Comparison of ENCODE assay signal across 9 cellular contexts in genomic region chr10:113087082-113088029, GRCh38.
DNase-seq lines count a peak whose midpoint lies in the region; ATAC-seq, FAIRE-seq and TF ChIP-seq lines count a peak whose summit lies in the region.
"Had no signal": no experiment of that assay in that cellular context is flagged by ENCODE, and none has a peak within 500 bp of the region (broad histone marks: within the 10 kb centered on the region; RNA-seq: fewer than 3 reads in every experiment).

No MANE protein-coding gene starts in this region.

- H3K4me1 Mint-ChIP-seq in activated naive CD8-positive, alpha-beta T cell treated with anti-CD3 and anti-CD28 coated beads, Interleukin-2, amount 50 U/mL, for 24 hours: peaks cover 6% of the 10 kb centered on the region
- no peaks in the 10 kb centered on the region for H3K4me1 Mint-ChIP-seq in activated naive CD8-positive, alpha-beta T cell treated with anti-CD3 and anti-CD28 coated beads for 36 hours
- peaks cover 29% of the 10 kb centered on the region for H3K4me1 Mint-ChIP-seq in MCF 10A (ENCODE audit: insufficient read depth, unreplicated experiment)

- H3K9me3 ChIP-seq in left lung: no peaks in the 10 kb centered on the region

- H3K27ac Mint-ChIP-seq in activated naive CD8-positive, alpha-beta T cell treated with anti-CD3 and anti-CD28 coated beads, Interleukin-2, amount 50 U/mL, for 24 hours: no peak overlapping the region
- no peak overlapping the region for H3K27ac Mint-ChIP-seq in activated naive CD8-positive, alpha-beta T cell treated with anti-CD3 and anti-CD28 coated beads for 36 hours
- H3K27ac Mint-ChIP-seq in MCF 10A (ENCODE audit: low read depth, unreplicated experiment): peak overlapping the region; percentile 91

- no peak overlapping the region for H3K4me3 ChIP-seq in left lung
- H3K4me3 ChIP-seq: BLaER1 had no signal

- no peaks in the 10 kb centered on the region for H3K36me3 Mint-ChIP-seq in activated naive CD8-positive, alpha-beta T cell treated with anti-CD3 and anti-CD28 coated beads, Interleukin-2, amount 50 U/mL, for 24 hours (ENCODE audit: low read depth)
- H3K36me3 Mint-ChIP-seq in activated naive CD8-positive, alpha-beta T cell treated with anti-CD3 and anti-CD28 coated beads for 36 hours: peaks cover 7% of the 10 kb centered on the region
- peaks cover 30% of the 10 kb centered on the region for H3K36me3 Mint-ChIP-seq in MCF 10A (ENCODE audit: insufficient read depth, unreplicated experiment)

- DNase-seq in activated naive CD8-positive, alpha-beta T cell treated with anti-CD3 and anti-CD28 coated beads, Interleukin-2, amount 50 U/mL, for 24 hours: no peak
- DNase-seq in activated naive CD8-positive, alpha-beta T cell treated with anti-CD3 and anti-CD28 coated beads for 36 hours: no peak
- peak; percentile 98 for DNase-seq in MCF 10A (ENCODE audit: unreplicated experiment)
- peak in 1 of 2 donors; percentile 79 for DNase-seq in left lung
- DNase-seq in D721Med (ENCODE audit: insufficient read length, low spot score): no peak
- no peak for DNase-seq in NCI-H1436 treated with DMSO at 0.1 percent for 48 hours (lab: John Stamatoyannopoulos, UW)
- DNase-seq in putamen (ENCODE audit: low spot score): no peak

- BruUV-seq in MCF 10A (replicated peaks; lab: Mats Ljungman, UMichigan): TSS peak; percentile 27

- no peaks in the 10 kb centered on the region for H3K27me3 ChIP-seq in left lung
- H3K27me3 ChIP-seq: BLaER1 had no signal

- peaks cover 16 to 36% of the 10 kb centered on the region in 2 donors for H3K4me1 ChIP-seq in left lung

- no peak overlapping the region for H3K4me3 Mint-ChIP-seq in activated naive CD8-positive, alpha-beta T cell treated with anti-CD3 and anti-CD28 coated beads, Interleukin-2, amount 50 U/mL, for 24 hours
- no peak overlapping the region for H3K4me3 Mint-ChIP-seq in activated naive CD8-positive, alpha-beta T cell treated with anti-CD3 and anti-CD28 coated beads for 36 hours
- H3K4me3 Mint-ChIP-seq in MCF 10A (ENCODE audit: unreplicated experiment): peak overlapping the region; percentile 35

- intact Hi-C loops in MCF 10A (cut with micrococcal nuclease) (loop anchor here (2.0 kb wide), 1 partner anchor 41 kb away; no protein-coding TSS in a partner anchor), left lung (cut with DNase I) (no loop called here)

- no peaks in the 10 kb centered on the region for H3K27me3 Mint-ChIP-seq in activated naive CD8-positive, alpha-beta T cell treated with anti-CD3 and anti-CD28 coated beads, Interleukin-2, amount 50 U/mL, for 24 hours
- no peaks in the 10 kb centered on the region for H3K27me3 Mint-ChIP-seq in activated naive CD8-positive, alpha-beta T cell treated with anti-CD3 and anti-CD28 coated beads for 36 hours
- no peaks in the 10 kb centered on the region for H3K27me3 Mint-ChIP-seq in MCF 10A (ENCODE audit: insufficient read depth, unreplicated experiment)

- FAIRE-seq in D721Med (lab: Jason Lieb, UNC): no peak

- POLR2A ChIA-PET in MCF 10A (lab: Yijun Ruan, JAX): interaction anchor here (0.5 to 2.5 kb wide), 10 partner anchors 11 to 95 kb away, joined by 3 to 31 read pairs (median 4); no protein-coding TSS in a partner anchor

- TF ChIP-seq CTCF in MCF 10A (IDR thresholded peaks at IDR 0.05; ENCODE audit: unreplicated experiment) (no peak), left lung (IDR thresholded peaks at IDR 0.05) (no peak), D721Med (IDR thresholded peaks at IDR 0.05; ENCODE audit: insufficient read depth, missing control alignments) (no peak)

- CTCF ChIA-PET in MCF 10A (lab: Yijun Ruan, JAX): interaction anchor here (0.6 to 1.5 kb wide), 4 partner anchors 12 to 536 kb away, joined by 3 to 7 read pairs (median 3); no protein-coding TSS in a partner anchor

- peak; percentile 55 for ATAC-seq in activated naive CD8-positive, alpha-beta T cell treated with anti-CD3 and anti-CD28 coated beads, Interleukin-2, amount 50 U/mL, for 24 hours
- ATAC-seq in left lung: peak; percentile 90
- ATAC-seq in HG02642 (IDR thresholded peaks at IDR 0.05; ENCODE audit: poor library complexity, unreplicated experiment): no peak

- H3K36me3 ChIP-seq in left lung: no peaks in the 10 kb centered on the region

- no peaks in the 10 kb centered on the region for H3K9me3 Mint-ChIP-seq in activated naive CD8-positive, alpha-beta T cell treated with anti-CD3 and anti-CD28 coated beads, Interleukin-2, amount 50 U/mL, for 24 hours
- H3K9me3 Mint-ChIP-seq in activated naive CD8-positive, alpha-beta T cell treated with anti-CD3 and anti-CD28 coated beads for 36 hours: no peaks in the 10 kb centered on the region
- H3K9me3 Mint-ChIP-seq in MCF 10A (ENCODE audit: unreplicated experiment): no peaks in the 10 kb centered on the region

- peak overlapping the region; percentile 57 to 65 for H3K27ac ChIP-seq in left lung
- H3K27ac ChIP-seq: BLaER1 had no signal
